In the genomic region with DNA sequence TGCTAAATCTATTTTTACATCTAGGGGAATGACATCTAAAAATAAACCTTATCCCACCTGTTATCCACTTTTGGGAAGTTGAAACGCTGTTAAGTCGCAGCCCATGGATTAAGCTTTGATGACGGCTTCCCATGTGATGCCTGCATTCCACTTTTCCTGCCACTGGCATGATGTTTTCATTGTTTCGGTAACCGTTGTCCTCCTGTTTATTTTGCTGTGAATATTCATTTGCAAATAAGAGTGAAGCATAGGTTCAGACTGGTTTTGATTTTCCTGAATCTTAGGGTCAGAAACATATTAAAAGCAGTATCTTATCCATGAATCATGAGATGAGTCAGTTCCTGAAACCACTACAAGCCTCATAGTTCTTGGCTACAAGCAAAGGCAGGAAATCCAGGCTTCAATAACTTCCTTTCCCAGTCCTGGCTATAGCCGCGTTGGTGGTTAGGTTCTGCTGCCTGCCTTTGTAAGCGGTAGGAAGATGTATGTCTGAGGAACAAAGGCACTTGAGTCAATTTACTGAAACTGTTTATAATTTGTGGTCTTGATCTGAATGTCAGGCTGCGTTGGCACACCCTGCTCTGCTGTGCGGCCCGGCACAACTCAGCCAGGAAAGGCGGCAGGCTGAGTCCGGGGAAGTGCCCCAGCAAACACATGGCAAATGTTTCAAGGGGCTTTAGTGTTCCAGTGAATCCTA, we compare ENCODE assay signal across 8 cellular contexts. TPM values are rescaled to one million over a fixed set of nuclear protein-coding genes. Genes with fewer than 3 reads are reported as not detected.
DNase-seq lines count a peak whose midpoint lies in the region; ATAC-seq, FAIRE-seq and TF ChIP-seq lines count a peak whose summit lies in the region.

No MANE protein-coding gene starts in this region.

- H3K36me3 ChIP-seq in bronchial epithelial cell (ENCODE audit: control insufficient read depth, insufficient read depth, low read length), result no peaks in the 10 kb centered on the region

- H3K27ac Mint-ChIP-seq in activated CD4-positive, alpha-beta T cell treated with anti-CD3 and anti-CD28 coated beads, Interleukin-2, amount 10 ng/mL, durations not matched to agents 24 days and 14 days, result no peak overlapping the region
- H3K27ac Mint-ChIP-seq in activated CD4-positive, alpha-beta T cell treated with anti-CD3 and anti-CD28 coated beads, Interleukin-2, amount 10 ng/mL, durations not matched to agents 7 days and 5 days, result no peak overlapping the region

- H3K27me3 Mint-ChIP-seq in activated CD4-positive, alpha-beta T cell treated with anti-CD3 and anti-CD28 coated beads, Interleukin-2, amount 10 ng/mL, durations not matched to agents 24 days and 14 days, result peaks cover 72% of the 10 kb centered on the region
- H3K27me3 Mint-ChIP-seq in activated CD4-positive, alpha-beta T cell treated with anti-CD3 and anti-CD28 coated beads, Interleukin-2, amount 10 ng/mL, durations not matched to agents 7 days and 5 days, result peaks cover 79% of the 10 kb centered on the region

- intact Hi-C loops in activated CD4-positive, alpha-beta T cell treated with anti-CD3 and anti-CD28 coated beads, Interleukin-2, amount 10 ng/mL, durations not matched to agents 24 days and 14 days (cut with micrococcal nuclease), result no loop called here

- H3K27me3 ChIP-seq in bronchial epithelial cell (ENCODE audit: control insufficient read depth, insufficient read depth, low read length), result no peaks in the 10 kb centered on the region
- no peaks in the 10 kb centered on the region for H3K27me3 ChIP-seq in layer of hippocampus (ENCODE audit: control insufficient read depth, insufficient read depth, low read length)

- CTCF ChIA-PET in activated CD4-positive, alpha-beta T cell treated with anti-CD3 and anti-CD28 coated beads, Interleukin-2, amount 10 ng/mL, durations not matched to agents 7 days and 5 days (lab: Charles Lee), result no interaction called here

- POLR2A ChIA-PET in activated CD4-positive, alpha-beta T cell treated with anti-CD3 and anti-CD28 coated beads, Interleukin-2, amount 10 ng/mL, durations not matched to agents 7 days and 5 days (lab: Charles Lee), result no interaction called here

- ATAC-seq in GM21447 (IDR thresholded peaks at IDR 0.05; ENCODE audit: unreplicated experiment), result no peak

- H3K4me3 Mint-ChIP-seq in activated CD4-positive, alpha-beta T cell treated with anti-CD3 and anti-CD28 coated beads, Interleukin-2, amount 10 ng/mL, durations not matched to agents 24 days and 14 days, result no peak overlapping the region
- H3K4me3 Mint-ChIP-seq in activated CD4-positive, alpha-beta T cell treated with anti-CD3 and anti-CD28 coated beads, Interleukin-2, amount 10 ng/mL, durations not matched to agents 7 days and 5 days, result no peak overlapping the region

- peak overlapping the region; percentile 58 for H3K27ac ChIP-seq in layer of hippocampus (ENCODE audit: low read depth, low read length)

- FAIRE-seq in bronchial epithelial cell (lab: Jason Lieb, UNC), result no peak

- peaks cover 11% of the 10 kb centered on the region for H3K4me1 Mint-ChIP-seq in activated CD4-positive, alpha-beta T cell treated with anti-CD3 and anti-CD28 coated beads, Interleukin-2, amount 10 ng/mL, durations not matched to agents 24 days and 14 days
- H3K4me1 Mint-ChIP-seq in activated CD4-positive, alpha-beta T cell treated with anti-CD3 and anti-CD28 coated beads, Interleukin-2, amount 10 ng/mL, durations not matched to agents 7 days and 5 days, result peaks cover 11% of the 10 kb centered on the region

- H3K4me3 ChIP-seq in bronchial epithelial cell (ENCODE audit: low read depth, low read length), result peak overlapping the region; percentile 2

- peak; percentile 58 for DNase-seq in activated CD4-positive, alpha-beta T cell treated with anti-CD3 and anti-CD28 coated beads, Interleukin-2, amount 10 ng/mL, durations not matched to agents 24 days and 14 days
- no peak for DNase-seq in activated CD4-positive, alpha-beta T cell treated with anti-CD3 and anti-CD28 coated beads, Interleukin-2, amount 10 ng/mL, durations not matched to agents 7 days and 5 days
- DNase-seq in NCI-H510A treated with DMSO at 0.1 percent for 48 hours (lab: John Stamatoyannopoulos, UW) (peak; percentile 58), bronchial epithelial cell (ENCODE audit: low read depth) (peak; percentile 99), superior temporal gyrus (ENCODE audit: extremely low spot score) (peak; percentile 66), NCI-H1694 (lab: John Stamatoyannopoulos, UW) (no peak)

- H3K36me3 Mint-ChIP-seq in activated CD4-positive, alpha-beta T cell treated with anti-CD3 and anti-CD28 coated beads, Interleukin-2, amount 10 ng/mL, durations not matched to agents 24 days and 14 days (ENCODE audit: low read depth), result no peaks in the 10 kb centered on the region
- no peaks in the 10 kb centered on the region for H3K36me3 Mint-ChIP-seq in activated CD4-positive, alpha-beta T cell treated with anti-CD3 and anti-CD28 coated beads, Interleukin-2, amount 10 ng/mL, durations not matched to agents 7 days and 5 days (ENCODE audit: low read depth)

- H3K9me3 Mint-ChIP-seq in activated CD4-positive, alpha-beta T cell treated with anti-CD3 and anti-CD28 coated beads, Interleukin-2, amount 10 ng/mL, durations not matched to agents 24 days and 14 days, result no peaks in the 10 kb centered on the region
- no peaks in the 10 kb centered on the region for H3K9me3 Mint-ChIP-seq in activated CD4-positive, alpha-beta T cell treated with anti-CD3 and anti-CD28 coated beads, Interleukin-2, amount 10 ng/mL, durations not matched to agents 7 days and 5 days

- TF ChIP-seq CTCF in bronchial epithelial cell (IDR thresholded peaks at IDR 0.05; ENCODE audit: insufficient read depth, low read length, severe bottlenecking), result no peak

RNA-seq across cellular contexts. Expression of a gene that starts 19.4 kb away (rescaled TPM):
- 0.49 and 0.66 TPM in 2 replicates for total RNA-seq in activated CD4-positive, alpha-beta T cell treated with anti-CD3 and anti-CD28 coated beads, Interleukin-2, amount 10 ng/mL, durations not matched to agents 24 days and 14 days
- total RNA-seq in activated CD4-positive, alpha-beta T cell treated with anti-CD3 and anti-CD28 coated beads, Interleukin-2, amount 10 ng/mL, durations not matched to agents 7 days and 5 days, result under 1 TPM; 0.12 to 0.15 TPM
- 17.6 and 18.7 TPM in 2 replicates for total RNA-seq in bronchial epithelial cell

Comparison
In these comparisons a context has a peak if more than half of its experiments do, and no peak if none do; other contexts are left out.
1. DNase-seq: peak in activated CD4-positive, alpha-beta T cell treated with anti-CD3 and anti-CD28 coated beads, Interleukin-2, amount 10 ng/mL, durations not matched to agents 24 days and 14 days (single experiment), NCI-H510A treated with DMSO at 0.1 percent for 48 hours (single experiment), bronchial epithelial cell (single experiment) and superior temporal gyrus (single experiment); none in activated CD4-positive, alpha-beta T cell treated with anti-CD3 and anti-CD28 coated beads, Interleukin-2, amount 10 ng/mL, durations not matched to agents 7 days and 5 days (single experiment) and NCI-H1694 (single experiment).
2. RNA of a gene that starts 19.4 kb away (total RNA-seq): 17.6 to 18.7 TPM in bronchial epithelial cell; 0.49 to 0.66 TPM in activated CD4-positive, alpha-beta T cell treated with anti-CD3 and anti-CD28 coated beads, Interleukin-2, amount 10 ng/mL, durations not matched to agents 24 days and 14 days and 0.12 to 0.15 TPM in activated CD4-positive, alpha-beta T cell treated with anti-CD3 and anti-CD28 coated beads, Interleukin-2, amount 10 ng/mL, durations not matched to agents 7 days and 5 days; every median in the first group is over 10 times any median in the second.